ENCODE assay signal across 19 cellular contexts in the genomic region with DNA sequence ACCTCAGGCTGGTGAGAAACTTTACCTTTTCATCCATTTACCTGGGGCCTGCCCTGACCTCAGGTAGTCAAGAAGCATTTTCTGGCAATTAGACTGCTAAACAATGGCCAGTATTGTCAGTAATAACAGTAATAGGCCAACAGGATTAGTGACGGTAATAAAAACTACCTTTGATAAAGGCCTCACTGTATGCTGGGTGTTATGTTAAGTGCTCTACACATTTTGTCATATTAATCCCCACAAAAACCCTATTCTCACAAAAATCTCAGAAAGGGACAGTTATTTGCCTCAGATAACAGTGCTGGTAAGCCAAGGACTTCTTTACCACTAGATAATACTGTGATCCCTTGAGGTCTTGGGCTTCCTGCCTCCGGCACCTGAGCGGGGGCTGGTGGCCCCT.
A peak's percentile ranks its signal among the peaks of the same experiment; 100 is the strongest.
DNase-seq lines count a peak whose midpoint lies in the region; ATAC-seq and TF ChIP-seq lines count a peak whose summit lies in the region.
"Had no signal": no experiment of that assay in that cellular context is flagged by ENCODE, and none has a peak within 500 bp of the region (broad histone marks: within the 10 kb centered on the region; RNA-seq: fewer than 3 reads in every experiment).

No MANE protein-coding gene starts in this region.

- no peaks in the 10 kb centered on the region for H3K36me3 ChIP-seq in BLaER1 treated with 17β-estradiol and CSF1 and Interleukin-3, amounts not matched to agents 10 nM and 100 nM
- no peaks in the 10 kb centered on the region for H3K36me3 ChIP-seq in SJCRH30
- no peaks in the 10 kb centered on the region for H3K36me3 ChIP-seq in endodermal cell (ENCODE audit: control insufficient read depth, insufficient read depth, low read length)
- no peaks in the 10 kb centered on the region for H3K36me3 ChIP-seq in upper lobe of right lung
- no peaks in the 10 kb centered on the region for H3K36me3 ChIP-seq in naive thymus-derived CD4-positive, alpha-beta T cell (ENCODE audit: control insufficient read depth in 2 of 3, insufficient read depth in 3 of 3, low read length in 3 of 3)
- H3K36me3 ChIP-seq: BE2C, HAP-1 had no signal

- peak overlapping the region in 6 of 11 experiments; percentile 8 to 38 (median 22); a peak in 7 of 22 replicates for H3K4me2 ChIP-seq in BLaER1 treated with 17β-estradiol and CSF1 and Interleukin-3, amounts not matched to agents 10 nM and 100 nM

- no peaks in the 10 kb centered on the region for H3K36me3 Mint-ChIP-seq in endodermal cell (ENCODE audit: low read depth)
- no peaks in the 10 kb centered on the region for H3K36me3 Mint-ChIP-seq in naive thymus-derived CD4-positive, alpha-beta T cell
- H3K36me3 Mint-ChIP-seq in CD4-positive, alpha-beta T cell (ENCODE audit: low read depth), result no peaks in the 10 kb centered on the region
- H3K36me3 Mint-ChIP-seq: CD4-positive, CD25-positive, alpha-beta regulatory T cell; CD8-positive, alpha-beta memory T cell had no signal

- H3K27ac Mint-ChIP-seq in endodermal cell, result no peak overlapping the region
- no peak overlapping the region for H3K27ac Mint-ChIP-seq in naive thymus-derived CD4-positive, alpha-beta T cell
- no peak overlapping the region for H3K27ac Mint-ChIP-seq in CD4-positive, alpha-beta T cell
- H3K27ac Mint-ChIP-seq: CD4-positive, CD25-positive, alpha-beta regulatory T cell; CD8-positive, alpha-beta memory T cell; HFFc6 had no signal

- WGBS in endodermal cell (ENCODE audit: insufficient coverage in 1 of 2, insufficient read length in 1 of 2), 2 experiments, result 96 to 100% methylated on average over 1 to 3 of the region's 3 CpGs

- H3K9me3 ChIP-seq in BLaER1 treated with 17β-estradiol and CSF1 and Interleukin-3, amounts not matched to agents 10 nM and 100 nM (replicated peaks in 1 of 11), result no peaks in the 10 kb centered on the region
- H3K9me3 ChIP-seq in SJCRH30 (replicated peaks) (no peaks in the 10 kb centered on the region), endodermal cell (ENCODE audit: control insufficient read depth, low read length) (no peaks in the 10 kb centered on the region), upper lobe of right lung (no peaks in the 10 kb centered on the region)
- no peaks in the 10 kb centered on the region for H3K9me3 ChIP-seq in naive thymus-derived CD4-positive, alpha-beta T cell (ENCODE audit: control insufficient read depth in 2 of 3, low read length in 3 of 3)
- H3K9me3 ChIP-seq in CD4-positive, alpha-beta T cell (ENCODE audit: control insufficient read depth, low read length), result no peaks in the 10 kb centered on the region
- H3K9me3 ChIP-seq: BE2C, HAP-1 had no signal

- no peaks in the 10 kb centered on the region for H4K20me1 ChIP-seq in BLaER1 treated with 17β-estradiol and CSF1 and Interleukin-3, amounts not matched to agents 10 nM and 100 nM

- no peaks in the 10 kb centered on the region for H3K9me3 Mint-ChIP-seq in endodermal cell
- peaks cover 0 to 2% (median 0%) of the 10 kb centered on the region in 11 donors for H3K9me3 Mint-ChIP-seq in naive thymus-derived CD4-positive, alpha-beta T cell
- no peaks in the 10 kb centered on the region for H3K9me3 Mint-ChIP-seq in CD4-positive, alpha-beta T cell
- H3K9me3 Mint-ChIP-seq: CD8-positive, alpha-beta memory T cell; HFFc6 had no signal

- H3K4me1 ChIP-seq in BLaER1 treated with 17β-estradiol and CSF1 and Interleukin-3, amounts not matched to agents 10 nM and 100 nM, result peaks cover 0 to 41% (median 14%) of the 10 kb centered on the region in 10 experiments; a peak in 12 of 20 replicates
- peaks cover 24% of the 10 kb centered on the region for H3K4me1 ChIP-seq in SJCRH30
- H3K4me1 ChIP-seq in endodermal cell (ENCODE audit: control insufficient read depth, insufficient read depth, low read length), result no peaks in the 10 kb centered on the region
- no peaks in the 10 kb centered on the region for H3K4me1 ChIP-seq in upper lobe of right lung
- H3K4me1 ChIP-seq in naive thymus-derived CD4-positive, alpha-beta T cell (ENCODE audit: control insufficient read depth in 2 of 2, insufficient read depth in 2 of 2, low read length in 2 of 2), result no peaks in the 10 kb centered on the region
- H3K4me1 ChIP-seq: BE2C, HAP-1 had no signal

- H3K4me3 Mint-ChIP-seq in endodermal cell, result no peak overlapping the region
- H3K4me3 Mint-ChIP-seq in naive thymus-derived CD4-positive, alpha-beta T cell, result no peak overlapping the region
- no peak overlapping the region for H3K4me3 Mint-ChIP-seq in CD4-positive, alpha-beta T cell
- H3K4me3 Mint-ChIP-seq: CD4-positive, CD25-positive, alpha-beta regulatory T cell; CD8-positive, alpha-beta memory T cell; HFFc6 had no signal

- CTCF ChIA-PET in naive thymus-derived CD4-positive, alpha-beta T cell (lab: Charles Lee), result no interaction called here
- CTCF ChIA-PET in CD4-positive, alpha-beta T cell (lab: Charles Lee), result no interaction called here

- H3K27me3 ChIP-seq in BLaER1 treated with 17β-estradiol and CSF1 and Interleukin-3, amounts not matched to agents 10 nM and 100 nM, result no peaks in the 10 kb centered on the region
- no peaks in the 10 kb centered on the region for H3K27me3 ChIP-seq in SJCRH30
- H3K27me3 ChIP-seq in endodermal cell (ENCODE audit: control insufficient read depth, insufficient read depth, low read length, poor library complexity, severe bottlenecking), result peaks cover 26% of the 10 kb centered on the region
- no peaks in the 10 kb centered on the region for H3K27me3 ChIP-seq in upper lobe of right lung
- no peaks in the 10 kb centered on the region for H3K27me3 ChIP-seq in naive thymus-derived CD4-positive, alpha-beta T cell (ENCODE audit: control insufficient read depth in 2 of 2, insufficient read depth in 2 of 2, low read length in 2 of 2)
- no peaks in the 10 kb centered on the region for H3K27me3 ChIP-seq in CD4-positive, alpha-beta T cell (ENCODE audit: control insufficient read depth, insufficient read depth, low read length)
- H3K27me3 ChIP-seq: BE2C had no signal

- H3K27ac ChIP-seq in BLaER1 treated with 17β-estradiol and CSF1 and Interleukin-3, amounts not matched to agents 10 nM and 100 nM, result no peak overlapping the region
- peak overlapping the region; percentile 29 for H3K27ac ChIP-seq in SJCRH30
- no peak overlapping the region for H3K27ac ChIP-seq in endodermal cell (ENCODE audit: low read depth, low read length)
- no peak overlapping the region for H3K27ac ChIP-seq in upper lobe of right lung
- H3K27ac ChIP-seq in naive thymus-derived CD4-positive, alpha-beta T cell (ENCODE audit: low read depth, low read length), result no peak overlapping the region
- H3K27ac ChIP-seq in CD4-positive, alpha-beta T cell (ENCODE audit: low read depth, low read length), result no peak overlapping the region
- H3K27ac ChIP-seq: C4-2B had no signal

- H3K9ac ChIP-seq in BLaER1 treated with 17β-estradiol and CSF1 and Interleukin-3, amounts not matched to agents 10 nM and 100 nM, result no peak overlapping the region
- H3K9ac ChIP-seq in endodermal cell (ENCODE audit: extremely low read depth, low read length, poor library complexity, severe bottlenecking), result no peak overlapping the region

- no peak for ATAC-seq in upper lobe of right lung
- no peak for ATAC-seq in naive thymus-derived CD4-positive, alpha-beta T cell
- no peak for ATAC-seq in CD4-positive, alpha-beta T cell (ENCODE audit: poor library complexity)
- ATAC-seq in HG03175 (IDR thresholded peaks at IDR 0.05; ENCODE audit: unreplicated experiment), result no peak

- POLR2A ChIA-PET in naive thymus-derived CD4-positive, alpha-beta T cell (lab: Charles Lee), result no interaction called here
- POLR2A ChIA-PET in CD4-positive, alpha-beta T cell (lab: Charles Lee), result no interaction called here

- intact Hi-C loops in upper lobe of right lung (cut with DNase I), result no loop called here
- intact Hi-C loops in naive thymus-derived CD4-positive, alpha-beta T cell (cut with micrococcal nuclease), result no loop called here
- intact Hi-C loops in CD4-positive, alpha-beta T cell (cut with DNase I, micrococcal nuclease), result no loop called here

- H3K4me3 ChIP-seq in BLaER1 treated with 17β-estradiol and CSF1 and Interleukin-3, amounts not matched to agents 10 nM and 100 nM, result no peak overlapping the region
- H3K4me3 ChIP-seq in SJCRH30, result no peak overlapping the region
- H3K4me3 ChIP-seq in endodermal cell (ENCODE audit: low read length), result no peak overlapping the region
- no peak overlapping the region for H3K4me3 ChIP-seq in upper lobe of right lung
- no peak overlapping the region for H3K4me3 ChIP-seq in naive thymus-derived CD4-positive, alpha-beta T cell (ENCODE audit: low read length)
- H3K4me3 ChIP-seq: HAP-1 had no signal

- H3K4me1 Mint-ChIP-seq in endodermal cell, result peaks cover 1% of the 10 kb centered on the region
- H3K4me1 Mint-ChIP-seq in naive thymus-derived CD4-positive, alpha-beta T cell, result no peaks in the 10 kb centered on the region
- no peaks in the 10 kb centered on the region for H3K4me1 Mint-ChIP-seq in CD4-positive, alpha-beta T cell (ENCODE audit: low read depth)
- H3K4me1 Mint-ChIP-seq: CD4-positive, CD25-positive, alpha-beta regulatory T cell; CD8-positive, alpha-beta memory T cell had no signal

- TF ChIP-seq CTCF in endodermal cell (conservative IDR thresholded peaks at IDR 0.05) (no peak), upper lobe of right lung (IDR thresholded peaks at IDR 0.05) (no peak)
- TF ChIP-seq CTCF in CD4-positive, alpha-beta T cell (IDR thresholded peaks at IDR 0.05), result no peak

- peak in 1 of 2 experiments; percentile 49 for DNase-seq in SJCRH30
- DNase-seq in endodermal cell, result peak; percentile 4
- peak; percentile 13 for DNase-seq in upper lobe of right lung
- DNase-seq in naive thymus-derived CD4-positive, alpha-beta T cell, result no peak
- DNase-seq in DMS79 treated with DMSO at 0.1 percent for 48 hours (lab: John Stamatoyannopoulos, UW), result no peak
- no peak for DNase-seq in CD4-positive, alpha-beta T cell
- DNase-seq: BE2C; Calu3; CD4-positive, CD25-positive, alpha-beta regulatory T cell; CD8-positive, alpha-beta memory T cell; COR-L47; DMS53; DND-41; GOT3; HFFc6 had no signal

- H3K27me3 Mint-ChIP-seq in endodermal cell (ENCODE audit: insufficient read depth), result peaks cover 26% of the 10 kb centered on the region
- peaks cover 0 to 22% (median 15%) of the 10 kb centered on the region in 5 donors for H3K27me3 Mint-ChIP-seq in naive thymus-derived CD4-positive, alpha-beta T cell
- H3K27me3 Mint-ChIP-seq in CD4-positive, alpha-beta T cell, result peaks cover 38% of the 10 kb centered on the region

Comparison
In these comparisons a context has a peak if more than half of its experiments do, and no peak if none do; other contexts are left out.
1. DNase-seq: peak in endodermal cell (single experiment) and upper lobe of right lung (single experiment); none in naive thymus-derived CD4-positive, alpha-beta T cell (0 of 9), DMS79 treated with DMSO at 0.1 percent for 48 hours (single experiment) and CD4-positive, alpha-beta T cell (0 of 10).